Comparison of ENCODE assay signal across 19 cellular contexts in genomic region chr12:25734529-25735180, GRCh38.
DNase-seq lines count a peak whose midpoint lies in the region; ATAC-seq and TF ChIP-seq lines count a peak whose summit lies in the region.
"Had no signal": no experiment of that assay in that cellular context is flagged by ENCODE, and none has a peak within 500 bp of the region (broad histone marks: within the 10 kb centered on the region; RNA-seq: fewer than 3 reads in every experiment).

No MANE protein-coding gene starts in this region.

- DNase-seq in SIG-M5 treated with dmso at 0.1 percent for 504 hours (lab: John Stamatoyannopoulos, UW; ENCODE audit: unreplicated experiment) (peak; percentile 4), SIG-M5 (lab: John Stamatoyannopoulos, UW) (no peak), NCI-H1105 (lab: John Stamatoyannopoulos, UW) (no peak), mesendoderm (no peak), H9 (no peak)
- DNase-seq in activated T-cell treated with anti-CD3 and anti-CD28 coated beads, Interleukin-2, amount 50 U/mL, for 72 hours, result no peak
- DNase-seq: 8988T; activated CD8-positive, alpha-beta memory T cell treated with anti-CD3 and anti-CD28 coated beads for 24 hours; activated naive CD4-positive, alpha-beta T cell; CD4-positive, alpha-beta memory T cell; effector memory CD4-positive, alpha-beta T cell; foreskin melanocyte; GF-D8; T-helper 9 cell had no signal

- peaks cover 3 to 4% of the 10 kb centered on the region in 2 donors for H3K36me3 Mint-ChIP-seq in activated T-cell treated with anti-CD3 and anti-CD28 coated beads, Interleukin-2, amount 50 U/mL, for 72 hours (ENCODE audit: insufficient read depth in 2 of 2)
- H3K36me3 Mint-ChIP-seq in H9 (ENCODE audit: insufficient read depth in 1 of 3, low read depth in 3 of 3), result peaks cover 3 to 8% (median 4%) of the 10 kb centered on the region in 3 experiments; a peak in 5 of 7 replicates
- H3K36me3 Mint-ChIP-seq: brain; CD4-positive, alpha-beta memory T cell had no signal

- peaks cover 4 to 12% of the 10 kb centered on the region in 2 donors for H3K9me3 Mint-ChIP-seq in activated T-cell treated with anti-CD3 and anti-CD28 coated beads, Interleukin-2, amount 50 U/mL, for 72 hours
- H3K9me3 Mint-ChIP-seq in H9, result peaks cover 9 to 13% of the 10 kb centered on the region in 2 experiments

- no peak for TF ChIP-seq CTCF in H9 (conservative IDR thresholded peaks at IDR 0.05)

- H3K4me1 Mint-ChIP-seq in activated T-cell treated with anti-CD3 and anti-CD28 coated beads, Interleukin-2, amount 50 U/mL, for 72 hours (ENCODE audit: low read depth), result no peaks in the 10 kb centered on the region
- H3K4me1 Mint-ChIP-seq in H9, result peaks cover 12 to 14% of the 10 kb centered on the region in 2 experiments
- H3K4me1 Mint-ChIP-seq: CD4-positive, alpha-beta memory T cell had no signal

- H3K79me2 ChIP-seq in mesendoderm (ENCODE audit: control insufficient read depth, insufficient read depth, low read length) (no peaks in the 10 kb centered on the region), H9 (ENCODE audit: insufficient read depth, low read length) (no peaks in the 10 kb centered on the region)
- H3K79me2 ChIP-seq: parathyroid adenoma had no signal

- H3T11ph ChIP-seq in H9 (ENCODE audit: low read length), result no peak overlapping the region

- H4K5ac ChIP-seq in mesendoderm (ENCODE audit: low read length), result no peak overlapping the region
- H4K5ac ChIP-seq in H9 (ENCODE audit: insufficient read length, low read depth, low read length), result no peak overlapping the region

- no peak overlapping the region for H2BK12ac ChIP-seq in H9 (ENCODE audit: insufficient read length, low read depth, low read length)

- H4K8ac ChIP-seq in mesendoderm (ENCODE audit: low read depth, low read length) (no peak overlapping the region), H9 (replicated peaks; ENCODE audit: insufficient read length, low read depth, low read length) (no peak overlapping the region)

- H3K27me3 ChIP-seq in mesendoderm (ENCODE audit: insufficient read depth, low read length, poor library complexity) (no peaks in the 10 kb centered on the region), H9 (ENCODE audit: insufficient read depth, low read length) (no peaks in the 10 kb centered on the region)
- H3K27me3 ChIP-seq: tibial nerve had no signal

- no peaks in the 10 kb centered on the region for H4K20me1 ChIP-seq in H9 (ENCODE audit: control insufficient read depth, insufficient read depth, insufficient read length)

- no peak overlapping the region for H2AK5ac ChIP-seq in mesendoderm (ENCODE audit: low read length)
- no peak overlapping the region for H2AK5ac ChIP-seq in H9 (ENCODE audit: insufficient read length, low read length)

- H3K27me3 Mint-ChIP-seq in activated T-cell treated with anti-CD3 and anti-CD28 coated beads, Interleukin-2, amount 50 U/mL, for 72 hours (ENCODE audit: low read depth), result no peaks in the 10 kb centered on the region
- H3K27me3 Mint-ChIP-seq in H9 (ENCODE audit: low read depth), result no peaks in the 10 kb centered on the region

- H3K27ac Mint-ChIP-seq in activated T-cell treated with anti-CD3 and anti-CD28 coated beads, Interleukin-2, amount 50 U/mL, for 72 hours, result no peak overlapping the region
- H3K27ac Mint-ChIP-seq in H9, result no peak overlapping the region
- H3K27ac Mint-ChIP-seq: brain; CD4-positive, alpha-beta memory T cell had no signal

- H3K4me3 ChIP-seq in mesendoderm (ENCODE audit: low read length), result no peak overlapping the region
- H3K4me3 ChIP-seq: tibial nerve had no signal

- no peaks in the 10 kb centered on the region for H3K23me2 ChIP-seq in H9 (ENCODE audit: insufficient read length, low read depth, low read length, poor library complexity, severe bottlenecking)

- no peak overlapping the region for H3K23ac ChIP-seq in mesendoderm (ENCODE audit: low read length)
- H3K23ac ChIP-seq in H9 (ENCODE audit: insufficient read length, low read depth, low read length), result no peak overlapping the region

- no peak overlapping the region for H2BK5ac ChIP-seq in mesendoderm (ENCODE audit: low read length)
- H2BK5ac ChIP-seq in H9 (ENCODE audit: insufficient read length, low read length), result no peak overlapping the region

- no peak overlapping the region for H3K4me3 Mint-ChIP-seq in activated T-cell treated with anti-CD3 and anti-CD28 coated beads, Interleukin-2, amount 50 U/mL, for 72 hours
- H3K4me3 Mint-ChIP-seq in H9, result no peak overlapping the region
- H3K4me3 Mint-ChIP-seq: brain; CD4-positive, alpha-beta memory T cell had no signal

- no peak overlapping the region for H2AFZ ChIP-seq in H9 (ENCODE audit: low read length)
- H2AFZ ChIP-seq: parathyroid adenoma had no signal

- H2BK120ac ChIP-seq in mesendoderm (ENCODE audit: low read depth, low read length), result no peak overlapping the region
- no peak overlapping the region for H2BK120ac ChIP-seq in H9 (ENCODE audit: low read depth, low read length, poor library complexity, severe bottlenecking)

- H3K4me2 ChIP-seq in mesendoderm (ENCODE audit: low read length), result no peak overlapping the region
- H3K4me2 ChIP-seq in H9 (ENCODE audit: insufficient read depth, insufficient read length, low read length), result no peak overlapping the region

- H3K4ac ChIP-seq in mesendoderm (ENCODE audit: low read depth, low read length) (no peak overlapping the region), H9 (ENCODE audit: low read depth, low read length) (no peak overlapping the region)

- H3K9me3 ChIP-seq in H9 (ENCODE audit: control insufficient read depth, low read depth, low read length), result no peaks in the 10 kb centered on the region

- no peak overlapping the region for H3K27ac ChIP-seq in mesendoderm (ENCODE audit: low read depth, low read length)
- H3K27ac ChIP-seq in H9 (ENCODE audit: insufficient read length, low read depth, low read length), result no peak overlapping the region
- H3K27ac ChIP-seq: parathyroid adenoma, tibial nerve had no signal

- H2BK15ac ChIP-seq in mesendoderm (replicated peaks; ENCODE audit: low read depth) (no peak overlapping the region), H9 (ENCODE audit: low read depth, low read length) (no peak overlapping the region)

- H3K56ac ChIP-seq in mesendoderm (ENCODE audit: low read length) (no peak overlapping the region), H9 (ENCODE audit: insufficient read length, low read depth, low read length) (no peak overlapping the region)

- H3K4me1 ChIP-seq in mesendoderm (ENCODE audit: control insufficient read depth, low read depth, low read length) (peaks cover 3% of the 10 kb centered on the region), H9 (ENCODE audit: insufficient read depth, low read length) (peaks cover 4% of the 10 kb centered on the region; the same call in 1 of the 2 replicates)
- H3K4me1 ChIP-seq: parathyroid adenoma, tibial nerve had no signal

- WGBS in mesendoderm (ENCODE audit: extremely low coverage, insufficient coverage, low lambda C conversion rate), result no CpG with 5 or more reads among the region's 1 CpG
- no CpG with 5 or more reads among the region's 1 CpG for WGBS in H9 (ENCODE audit: extremely low coverage, insufficient read length, low lambda C conversion rate)

- ATAC-seq in HG02571 (IDR thresholded peaks at IDR 0.05; ENCODE audit: unreplicated experiment) (peak; percentile 58), HG03432 (IDR thresholded peaks at IDR 0.05; ENCODE audit: unreplicated experiment) (peak; percentile 83)
- ATAC-seq in activated T-cell treated with anti-CD3 and anti-CD28 coated beads, Interleukin-2, amount 50 U/mL, for 72 hours (replicated peaks in 1 of 2), result no peak

- no peak overlapping the region for H3K14ac ChIP-seq in H9 (ENCODE audit: insufficient read depth, low read length)

- H2BK20ac ChIP-seq in H9 (ENCODE audit: low read depth, low read length, poor library complexity, severe bottlenecking), result no peak overlapping the region

- no peak overlapping the region for H3K18ac ChIP-seq in mesendoderm (ENCODE audit: low read length)
- no peak overlapping the region for H3K18ac ChIP-seq in H9 (ENCODE audit: insufficient read length, low read depth, low read length)

- no peaks in the 10 kb centered on the region for H3K36me3 ChIP-seq in mesendoderm (ENCODE audit: control insufficient read depth, insufficient read depth, low read length)
- H3K36me3 ChIP-seq: tibial nerve had no signal

- H3K9ac ChIP-seq in mesendoderm (ENCODE audit: low read length), result no peak overlapping the region
- H3K9ac ChIP-seq in H9 (ENCODE audit: extremely low read depth, insufficient read length, low read length), result no peak overlapping the region
- H3K9ac ChIP-seq: parathyroid adenoma had no signal

- no peak overlapping the region for H4K91ac ChIP-seq in H9 (ENCODE audit: insufficient read length, low read depth, low read length)

- H3K79me1 ChIP-seq in mesendoderm (ENCODE audit: low read length), result no peaks in the 10 kb centered on the region
- H3K79me1 ChIP-seq in H9 (ENCODE audit: insufficient read depth, low read depth, low read length, poor library complexity, severe bottlenecking), result no peaks in the 10 kb centered on the region

Comparison
In these comparisons a context has a peak if more than half of its experiments do, and no peak if none do; other contexts are left out.
1. ATAC-seq: peak in HG02571 (single experiment) and HG03432 (single experiment); none in activated T-cell treated with anti-CD3 and anti-CD28 coated beads, Interleukin-2, amount 50 U/mL, for 72 hours (0 of 2).